In the genomic region with DNA sequence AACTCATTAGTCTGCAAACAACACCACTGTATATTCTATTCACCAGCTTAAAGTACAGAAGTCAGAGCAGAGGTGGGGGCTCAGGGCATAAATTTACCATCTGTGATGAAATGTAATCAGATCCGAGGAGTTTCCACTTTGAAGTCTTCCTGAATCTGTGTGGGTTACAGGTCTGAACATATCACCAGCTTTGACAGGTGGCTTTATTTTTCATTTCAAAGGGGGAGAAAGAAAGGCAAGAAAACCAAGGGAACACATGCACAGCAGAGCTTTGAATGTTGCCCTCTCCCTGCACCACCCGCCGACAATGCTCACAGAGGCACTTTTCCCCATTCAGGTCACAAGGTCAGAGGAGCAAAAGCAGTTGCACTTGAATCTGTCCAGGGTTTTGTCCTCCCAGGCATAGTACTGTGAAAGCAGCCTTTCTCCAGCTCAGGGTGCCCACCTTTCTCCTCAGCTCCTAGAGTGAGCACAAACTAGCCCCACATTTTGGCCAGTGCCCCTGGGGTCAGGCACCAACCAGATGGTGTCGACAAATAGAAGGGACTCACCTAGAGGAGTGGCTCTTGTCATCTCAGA, we compare ENCODE assay signal across 1 cellular context.
TF ChIP-seq lines count a peak whose summit lies in the region.

No MANE protein-coding gene starts in this region.

TF ChIP-seq in GM23338, 12 proteins besides CTCF, POLR2A, EP300 and RAD21 (continued from another document):
- TF ChIP-seq, protein P1, sequence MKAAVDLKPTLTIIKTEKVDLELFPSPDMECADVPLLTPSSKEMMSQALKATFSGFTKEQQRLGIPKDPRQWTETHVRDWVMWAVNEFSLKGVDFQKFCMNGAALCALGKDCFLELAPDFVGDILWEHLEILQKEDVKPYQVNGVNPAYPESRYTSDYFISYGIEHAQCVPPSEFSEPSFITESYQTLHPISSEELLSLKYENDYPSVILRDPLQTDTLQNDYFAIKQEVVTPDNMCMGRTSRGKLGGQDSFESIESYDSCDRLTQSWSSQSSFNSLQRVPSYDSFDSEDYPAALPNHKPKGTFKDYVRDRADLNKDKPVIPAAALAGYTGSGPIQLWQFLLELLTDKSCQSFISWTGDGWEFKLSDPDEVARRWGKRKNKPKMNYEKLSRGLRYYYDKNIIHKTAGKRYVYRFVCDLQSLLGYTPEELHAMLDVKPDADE (IDR thresholded peaks at IDR 0.05), result no peak
- no peak for TF ChIP-seq EZH2phosphoT487 (IDR thresholded peaks at IDR 0.05; ENCODE audit: unreplicated experiment)
- TF ChIP-seq NANOG (IDR thresholded peaks at IDR 0.05; ENCODE audit: borderline replicate concordance), result no peak
- no peak for TF ChIP-seq POLR2AphosphoS5 (IDR thresholded peaks at IDR 0.05; ENCODE audit: low read depth)
- TF ChIP-seq ZNF114 (CRISPR knock-in tag; IDR thresholded peaks at IDR 0.05), result no peak
- TF ChIP-seq ZNF331 (CRISPR knock-in tag; IDR thresholded peaks at IDR 0.05; ENCODE audit: low read depth), result no peak
- TF ChIP-seq, protein P2, sequence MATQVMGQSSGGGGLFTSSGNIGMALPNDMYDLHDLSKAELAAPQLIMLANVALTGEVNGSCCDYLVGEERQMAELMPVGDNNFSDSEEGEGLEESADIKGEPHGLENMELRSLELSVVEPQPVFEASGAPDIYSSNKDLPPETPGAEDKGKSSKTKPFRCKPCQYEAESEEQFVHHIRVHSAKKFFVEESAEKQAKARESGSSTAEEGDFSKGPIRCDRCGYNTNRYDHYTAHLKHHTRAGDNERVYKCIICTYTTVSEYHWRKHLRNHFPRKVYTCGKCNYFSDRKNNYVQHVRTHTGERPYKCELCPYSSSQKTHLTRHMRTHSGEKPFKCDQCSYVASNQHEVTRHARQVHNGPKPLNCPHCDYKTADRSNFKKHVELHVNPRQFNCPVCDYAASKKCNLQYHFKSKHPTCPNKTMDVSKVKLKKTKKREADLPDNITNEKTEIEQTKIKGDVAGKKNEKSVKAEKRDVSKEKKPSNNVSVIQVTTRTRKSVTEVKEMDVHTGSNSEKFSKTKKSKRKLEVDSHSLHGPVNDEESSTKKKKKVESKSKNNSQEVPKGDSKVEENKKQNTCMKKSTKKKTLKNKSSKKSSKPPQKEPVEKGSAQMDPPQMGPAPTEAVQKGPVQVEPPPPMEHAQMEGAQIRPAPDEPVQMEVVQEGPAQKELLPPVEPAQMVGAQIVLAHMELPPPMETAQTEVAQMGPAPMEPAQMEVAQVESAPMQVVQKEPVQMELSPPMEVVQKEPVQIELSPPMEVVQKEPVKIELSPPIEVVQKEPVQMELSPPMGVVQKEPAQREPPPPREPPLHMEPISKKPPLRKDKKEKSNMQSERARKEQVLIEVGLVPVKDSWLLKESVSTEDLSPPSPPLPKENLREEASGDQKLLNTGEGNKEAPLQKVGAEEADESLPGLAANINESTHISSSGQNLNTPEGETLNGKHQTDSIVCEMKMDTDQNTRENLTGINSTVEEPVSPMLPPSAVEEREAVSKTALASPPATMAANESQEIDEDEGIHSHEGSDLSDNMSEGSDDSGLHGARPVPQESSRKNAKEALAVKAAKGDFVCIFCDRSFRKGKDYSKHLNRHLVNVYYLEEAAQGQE (IDR thresholded peaks at IDR 0.05; ENCODE audit: unreplicated experiment), result no peak
- TF ChIP-seq STAT1 (IDR thresholded peaks at IDR 0.05; ENCODE audit: unreplicated experiment), result no peak
